9 cellular contexts compared by ENCODE assay signal in the genomic region with DNA sequence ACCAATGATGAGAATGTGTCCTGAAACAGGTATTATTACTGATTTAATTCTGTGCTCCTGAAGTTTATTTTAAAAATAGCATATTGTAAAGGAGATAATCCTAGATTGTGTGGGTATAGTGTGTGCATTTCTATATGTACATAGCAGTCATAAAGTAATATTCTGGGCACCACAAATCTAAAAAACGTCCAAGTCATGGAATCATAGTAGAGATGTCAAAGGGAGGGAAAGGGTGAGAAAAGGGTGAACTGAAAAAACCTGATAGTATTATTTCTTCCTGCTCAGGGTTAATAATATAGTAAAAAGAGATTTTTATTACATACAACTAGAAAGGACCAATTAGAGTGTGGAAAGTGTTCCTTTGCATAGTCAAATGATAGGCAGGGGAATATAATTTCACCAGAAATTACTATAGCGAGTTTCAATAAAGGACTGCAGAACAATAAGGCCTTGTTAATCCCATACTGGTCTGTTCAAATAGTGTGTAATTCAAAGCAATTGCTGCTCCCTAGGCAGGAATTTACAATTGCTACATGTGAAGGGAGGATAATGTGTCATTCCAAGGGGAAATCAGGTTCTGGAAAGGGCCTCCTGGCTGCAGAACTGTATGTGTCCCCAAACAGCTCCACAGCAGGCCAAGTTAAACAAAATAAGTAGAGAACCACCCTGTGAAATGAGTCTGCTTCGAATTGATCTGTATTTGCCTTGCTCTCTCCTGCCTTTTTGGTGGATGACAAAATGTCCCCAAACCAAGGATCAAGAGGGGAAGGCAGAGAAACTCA. TPM values are rescaled to one million over a fixed set of nuclear protein-coding genes. Genes with fewer than 3 reads are reported as not detected.
A peak's percentile ranks its signal among the peaks of the same experiment; 100 is the strongest.
DNase-seq lines count a peak whose midpoint lies in the region; FAIRE-seq and TF ChIP-seq lines count a peak whose summit lies in the region.
"Had no signal": no experiment of that assay in that cellular context is flagged by ENCODE, and none has a peak within 500 bp of the region (broad histone marks: within the 10 kb centered on the region; RNA-seq: fewer than 3 reads in every experiment).

No MANE protein-coding gene starts in this region.

- CTCF ChIA-PET in Caco-2 (lab: Charles Lee): no interaction called here

- H3K36me3 ChIP-seq in Caco-2 (ENCODE audit: control insufficient read depth, insufficient read depth, low read length) (no peaks in the 10 kb centered on the region), fibroblast of lung (ENCODE audit: control insufficient read depth, insufficient read depth, low read length) (no peaks in the 10 kb centered on the region), kidney (ENCODE audit: control insufficient read depth in 1 of 2, insufficient read depth in 2 of 2, low read length in 2 of 2) (no peaks in the 10 kb centered on the region)

- DNase-seq in Caco-2 (peak; percentile 49 to 55), RPMI7951 (ENCODE audit: low read depth) (peak; percentile 59), fibroblast of lung (ENCODE audit: low read depth in 2 of 2) (peak; percentile 44 to 56), osteocyte (ENCODE audit: extremely low spot score, unreplicated experiment) (no peak), KBM-7 (no peak), kidney (no peak), GF-D8 (lab: John Stamatoyannopoulos, UW) (no peak)
- DNase-seq in activated CD4-positive, alpha-beta T cell treated with anti-CD3 and anti-CD28 coated beads for 1 hour: no peak
- DNase-seq: DMS153 had no signal

- H3K27ac ChIP-seq in fibroblast of lung (ENCODE audit: insufficient read depth, low read length) (peak overlapping the region; percentile 83), kidney (ENCODE audit: low read depth in 2 of 2, low read length in 2 of 2) (peak overlapping the region in 1 of 2 donors; percentile 37)

- no peak overlapping the region for H2AFZ ChIP-seq in fibroblast of lung (ENCODE audit: low read length)

- H3K79me2 ChIP-seq in fibroblast of lung (ENCODE audit: control insufficient read depth, insufficient read depth, low read length): no peaks in the 10 kb centered on the region

- H4K20me1 ChIP-seq in fibroblast of lung (ENCODE audit: control insufficient read depth, extremely low read depth, insufficient read depth, low read length): no peaks in the 10 kb centered on the region

- H3K9me3 Mint-ChIP-seq in Caco-2 (ENCODE audit: unreplicated experiment): no peaks in the 10 kb centered on the region
- H3K9me3 Mint-ChIP-seq in osteocyte (ENCODE audit: unreplicated experiment): no peaks in the 10 kb centered on the region

- H3K4me1 ChIP-seq in Caco-2 (peaks cover 5% of the 10 kb centered on the region), fibroblast of lung (ENCODE audit: control insufficient read depth, extremely low read depth, insufficient read depth, low read length) (peaks cover 32% of the 10 kb centered on the region), kidney (ENCODE audit: control insufficient read depth in 1 of 2, insufficient read depth in 1 of 2, low read depth in 1 of 2, low read length in 2 of 2) (peaks cover 13 to 14% of the 10 kb centered on the region in 2 donors)

- H3K36me3 Mint-ChIP-seq in Caco-2 (ENCODE audit: insufficient read depth, unreplicated experiment) (peaks cover 7% of the 10 kb centered on the region), osteocyte (ENCODE audit: unreplicated experiment) (no peaks in the 10 kb centered on the region)

- H3K4me2 ChIP-seq in fibroblast of lung (ENCODE audit: extremely low read depth, insufficient read depth, low read length): peak overlapping the region; percentile 11

- in situ Hi-C loops in KBM-7 (cut with MboI; ENCODE audit: low pct_unique_long_range_greater_than_20kb, low sequenced_read_pairs): no loop called here

- BruUV-seq in Caco-2 (replicated peaks; lab: Mats Ljungman, UMichigan): no TSS peak

- no peaks in the 10 kb centered on the region for H3K27me3 Mint-ChIP-seq in Caco-2 (ENCODE audit: insufficient read depth, unreplicated experiment)
- H3K27me3 Mint-ChIP-seq in osteocyte (ENCODE audit: unreplicated experiment): no peaks in the 10 kb centered on the region

- POLR2A ChIA-PET in Caco-2 (lab: Charles Lee): no interaction called here

- intact Hi-C loops in Caco-2 (cut with micrococcal nuclease; ENCODE audit: unreplicated experiment): loop anchor here (2.0 kb wide), 1 partner anchor 49 kb away; no protein-coding TSS in a partner anchor
- intact Hi-C loops in kidney (cut with DNase I): no loop called here

- H3K9me3 ChIP-seq in Caco-2 (no peaks in the 10 kb centered on the region), fibroblast of lung (ENCODE audit: control insufficient read depth, insufficient read depth, low read depth, low read length) (no peaks in the 10 kb centered on the region), kidney (ENCODE audit: control insufficient read depth in 1 of 2, low read length in 2 of 2) (no peaks in the 10 kb centered on the region)

- TF ChIP-seq CTCF in Caco-2 (IDR thresholded peaks at IDR 0.05; ENCODE audit: insufficient read depth in 1 of 2, low read depth in 1 of 2, low read length in 1 of 2, severe bottlenecking in 1 of 2, unreplicated experiment in 1 of 2) (peak in 1 of 2 experiments; percentile 17), fibroblast of lung (conservative IDR thresholded peaks at IDR 0.05 in 1 of 2, IDR thresholded peaks at IDR 0.05 in 1 of 2; ENCODE audit: low read depth in 1 of 2, low read length in 2 of 2) (no peak), osteocyte (IDR thresholded peaks at IDR 0.05) (no peak), kidney (IDR thresholded peaks at IDR 0.05; ENCODE audit: borderline replicate concordance, extremely low read depth, insufficient read depth) (no peak)

- H3K4me3 ChIP-seq in Caco-2 (ENCODE audit: low read depth, low read length) (no peak overlapping the region), fibroblast of lung (replicated peaks in 1 of 4; ENCODE audit: control extremely low read depth in 1 of 4, insufficient read depth in 1 of 4, low read depth in 3 of 4, low read length in 4 of 4) (no peak overlapping the region), kidney (ENCODE audit: low read length in 2 of 2) (no peak overlapping the region)

- no peaks in the 10 kb centered on the region for H3K27me3 ChIP-seq in Caco-2 (replicated peaks; ENCODE audit: control insufficient read depth, insufficient read depth, low read length)
- H3K27me3 ChIP-seq in fibroblast of lung (ENCODE audit: control insufficient read depth, insufficient read depth, low read length): no peaks in the 10 kb centered on the region

- H3K4me3 Mint-ChIP-seq in Caco-2 (ENCODE audit: unreplicated experiment) (no peak overlapping the region), osteocyte (ENCODE audit: unreplicated experiment) (no peak overlapping the region)

- H3K9ac ChIP-seq in fibroblast of lung (ENCODE audit: insufficient read depth, low read length): no peak overlapping the region
- H3K9ac ChIP-seq in kidney (ENCODE audit: low read length in 2 of 2): no peak overlapping the region

- FAIRE-seq in kidney (lab: Jason Lieb, UNC): no peak

- H3K4me1 Mint-ChIP-seq in Caco-2 (ENCODE audit: low read depth, unreplicated experiment) (peaks cover 13% of the 10 kb centered on the region), osteocyte (ENCODE audit: unreplicated experiment) (peaks cover 35% of the 10 kb centered on the region)

- H3K27ac Mint-ChIP-seq in Caco-2 (ENCODE audit: unreplicated experiment): peak overlapping the region; percentile 83
- H3K27ac Mint-ChIP-seq in osteocyte (ENCODE audit: unreplicated experiment): peak overlapping the region; percentile 52

RNA-seq across cellular contexts. Expression of a gene that starts 42.5 kb away (rescaled TPM):
- total RNA-seq in Caco-2 (2022): 61.4 and 63.1 TPM in 2 replicates
- 39.3 and 63.4 TPM in 2 replicates for total RNA-seq in RPMI7951 (2014; rRNA removed; shearing (Covaris generic))
- 80.9 and 95.0 TPM in 2 replicates for total RNA-seq in fibroblast of lung
- polyA plus RNA-seq in fibroblast of lung: 6.7 and 7.5 TPM in 2 replicates
- polyA plus RNA-seq in fibroblast of lung (2012): 27.7 and 40.7 TPM in 2 replicates
- 49.3 and 55.3 TPM in 2 replicates for polyA minus RNA-seq in fibroblast of lung (ENCODE audit: low replicate concordance)
- total RNA-seq in osteocyte: 72.9 and 75.6 TPM in 2 replicates
- 106 TPM for total RNA-seq in kidney
- polyA plus RNA-seq in kidney (ENCODE audit: insufficient read depth, low read depth, low replicate concordance): 7.2 TPM

Comparison
In these comparisons a context has a peak if more than half of its experiments do, and no peak if none do; other contexts are left out.
1. DNase-seq: peak in Caco-2 (2 of 2), RPMI7951 (single experiment) and fibroblast of lung (2 of 2); none in osteocyte (single experiment), KBM-7 (single experiment), kidney (single experiment), GF-D8 (single experiment) and activated CD4-positive, alpha-beta T cell treated with anti-CD3 and anti-CD28 coated beads for 1 hour (single experiment).